1 cellular context compared by ENCODE assay signal in genomic region chr18:76492669-76493212, GRCh38.
TF ChIP-seq lines count a peak whose summit lies in the region.

No MANE protein-coding gene starts in this region.

TF ChIP-seq in liver, 16 proteins besides CTCF, POLR2A, EP300 and RAD21 (continued from another document):
- TF ChIP-seq REST (IDR thresholded peaks at IDR 0.05) (peak; percentile 23), FOXA1 (IDR thresholded peaks at IDR 0.05) (no peak), FOXA2 (IDR thresholded peaks at IDR 0.05) (no peak)
